In genomic region chr4:94406668-94407437, GRCh38 we compare ENCODE assay signal across 8 cellular contexts. TPM values are rescaled to one million over a fixed set of nuclear protein-coding genes. Genes with fewer than 3 reads are reported as not detected.
DNase-seq lines count a peak whose midpoint lies in the region; ATAC-seq lines count a peak whose summit lies in the region.

No MANE protein-coding gene starts in this region.

- peaks cover 24% of the 10 kb centered on the region for H3K27me3 Mint-ChIP-seq in T-helper 17 cell

- no peaks in the 10 kb centered on the region for H3K4me1 Mint-ChIP-seq in T-helper 17 cell

- H3K27ac Mint-ChIP-seq in T-helper 17 cell = no peak overlapping the region

- H3K4me3 ChIP-seq in H7 (ENCODE audit: insufficient read depth, low read depth, low read length) = no peak overlapping the region

- no peaks in the 10 kb centered on the region for H3K36me3 Mint-ChIP-seq in T-helper 17 cell (ENCODE audit: low read depth)

- DNase-seq in GM03348 (ENCODE audit: low spot score) (peak; percentile 64), H7 (peak; percentile 24), NCI-H1092 (lab: John Stamatoyannopoulos, UW) (peak; percentile 33), T-helper 17 cell (peak; percentile 15 to 43 (median 20)), astrocyte of the hippocampus (ENCODE audit: low read depth, low spot score) (peak; percentile 91), iPS DF 4.7 (ENCODE audit: extremely low read depth, low spot score) (peak; percentile 62), smooth muscle cell of the brain vasculature (ENCODE audit: low read depth, low spot score) (peak; percentile 80)

- no peaks in the 10 kb centered on the region for H3K27me3 ChIP-seq in H7 (ENCODE audit: control insufficient read depth, insufficient read depth, low read length)

- H3K9me3 ChIP-seq in T-helper 17 cell (ENCODE audit: control insufficient read depth, low read length, poor library complexity, severe bottlenecking) = no peaks in the 10 kb centered on the region

- no peak overlapping the region for H3K4me3 Mint-ChIP-seq in T-helper 17 cell

- H3K36me3 ChIP-seq in H7 (replicated peaks; ENCODE audit: control insufficient read depth, insufficient read depth, low read length) = no peaks in the 10 kb centered on the region

- ATAC-seq in T-helper 17 cell = peak; percentile 77
- no peak for ATAC-seq in HG03457 (IDR thresholded peaks at IDR 0.05; ENCODE audit: unreplicated experiment)

RNA-seq across cellular contexts. Expression of gene PDLIM5, which starts 44.9 kb away (rescaled TPM):
- 33.4 and 43.1 TPM in 2 replicates for total RNA-seq in H7 (2014; rRNA removed; shearing (Covaris generic))
- total RNA-seq in T-helper 17 cell = 10 to 100 TPM; 25.9 to 37.6 TPM

Comparison
In these comparisons a context has a peak if more than half of its experiments do, and no peak if none do; other contexts are left out.
1. DNase-seq: peak in every context shown above with its lines; median percentile 91 in astrocyte of the hippocampus; 80 in smooth muscle cell of the brain vasculature; 64 in GM03348; 62 in iPS DF 4.7; 33 in NCI-H1092; 24 in H7; 20 in T-helper 17 cell.